In genomic region chr12:127548123-127548553, GRCh38 we compare ENCODE assay signal across 14 cellular contexts.
DNase-seq lines count a peak whose midpoint lies in the region; ATAC-seq lines count a peak whose summit lies in the region.
"Had no signal": no experiment of that assay in that cellular context is flagged by ENCODE, and none has a peak within 500 bp of the region (broad histone marks: within the 10 kb centered on the region; RNA-seq: fewer than 3 reads in every experiment).

No MANE protein-coding gene starts in this region.

- ATAC-seq in GM19397 (IDR thresholded peaks at IDR 0.05; ENCODE audit: unreplicated experiment): no peak
- ATAC-seq: A549 had no signal

- peak; percentile 20 for DNase-seq in NCI-H510A treated with DMSO at 0.1 percent for 48 hours (lab: John Stamatoyannopoulos, UW)
- no peak for DNase-seq in NCI-H510A (lab: John Stamatoyannopoulos, UW)
- DNase-seq in NCI-H2107 (lab: John Stamatoyannopoulos, UW): peak; percentile 63
- DNase-seq in astrocyte of the hippocampus (ENCODE audit: low read depth, low spot score): peak; percentile 79
- peak; percentile 63 for DNase-seq in stromal cell of bone marrow (ENCODE audit: low read depth)
- no peak for DNase-seq in SW 1271 (lab: John Stamatoyannopoulos, UW)
- no peak for DNase-seq in activated CD8-positive, alpha-beta memory T cell treated with anti-CD3 and anti-CD28 coated beads, Interleukin-2, amount 50 U/mL, for 4 hours
- DNase-seq: activated CD4-positive, alpha-beta T cell treated with anti-CD3 and anti-CD28 coated beads for 1 hour; activated gamma-delta T cell treated with Interleukin-2 at 50 U/mL for 16 hours; colonic mucosa; glutamatergic neuron; stimulated activated naive CD4-positive, alpha-beta T cell had no signal

Comparison
In these comparisons a context has a peak if more than half of its experiments do, and no peak if none do; other contexts are left out.
1. DNase-seq: peak in NCI-H510A treated with DMSO at 0.1 percent for 48 hours (single experiment), NCI-H2107 (single experiment), astrocyte of the hippocampus (single experiment) and stromal cell of bone marrow (single experiment); none in NCI-H510A (single experiment), SW 1271 (0 of 2) and activated CD8-positive, alpha-beta memory T cell treated with anti-CD3 and anti-CD28 coated beads, Interleukin-2, amount 50 U/mL, for 4 hours (single experiment).